9 cellular contexts compared by ENCODE assay signal in genomic region chr6:71510057-71510713, GRCh38.
DNase-seq lines count a peak whose midpoint lies in the region; ATAC-seq and TF ChIP-seq lines count a peak whose summit lies in the region.
"Had no signal": no experiment of that assay in that cellular context is flagged by ENCODE, and none has a peak within 500 bp of the region (broad histone marks: within the 10 kb centered on the region; RNA-seq: fewer than 3 reads in every experiment).

No MANE protein-coding gene starts in this region.

- H3K27ac ChIP-seq in RWPE1: no peak overlapping the region
- H3K27ac ChIP-seq: HL-60 had no signal

- CTCF ChIA-PET in RWPE1 (lab: Yijun Ruan, JAX): interaction anchor here (0.5 to 1.7 kb wide), 11 partner anchors 42 to 1816 kb away, joined by 3 to 11 read pairs (median 3); no protein-coding TSS in a partner anchor

- H3K4me3 Mint-ChIP-seq in activated T-helper 17 cell treated with anti-CD3 and anti-CD28 coated beads, Interleukin-2, amount 50 U/mL, for 72 hours: no peak overlapping the region

- no peaks in the 10 kb centered on the region for H3K4me1 Mint-ChIP-seq in activated T-helper 17 cell treated with anti-CD3 and anti-CD28 coated beads, Interleukin-2, amount 50 U/mL, for 72 hours

- no peak overlapping the region for H3K27ac Mint-ChIP-seq in activated T-helper 17 cell treated with anti-CD3 and anti-CD28 coated beads, Interleukin-2, amount 50 U/mL, for 72 hours

- DNase-seq in AG08396 (ENCODE audit: low spot score): peak; percentile 66
- DNase-seq in RWPE1 (ENCODE audit: low spot score): peak; percentile 53
- DNase-seq in fibroblast of peridontal ligament (ENCODE audit: extremely low read depth): peak; percentile 92
- peak in 43 of 56 donors; percentile 1 to 68 (median 13) for DNase-seq in nucleus accumbens (lab: John Stamatoyannopoulos, UW)
- no peak for DNase-seq in activated CD4-positive, CD25-positive, alpha-beta regulatory T cell (lab: John Stamatoyannopoulos, UW)

- POLR2A ChIA-PET in RWPE1 (lab: Yijun Ruan, JAX; ENCODE audit: low non-redundant PET): no interaction called here

- ATAC-seq in GM18519 (IDR thresholded peaks at IDR 0.05; ENCODE audit: low FRiP score, unreplicated experiment) (peak; percentile 75), HG03045 (IDR thresholded peaks at IDR 0.05; ENCODE audit: unreplicated experiment) (peak; percentile 79)
- ATAC-seq in activated T-helper 17 cell treated with anti-CD3 and anti-CD28 coated beads, Interleukin-2, amount 50 U/mL, for 72 hours (replicated peaks): no peak

- peak; percentile 58 for TF ChIP-seq CTCF in RWPE1 (conservative IDR thresholded peaks at IDR 0.05; ENCODE audit: low read depth)

- H3K36me3 Mint-ChIP-seq in activated T-helper 17 cell treated with anti-CD3 and anti-CD28 coated beads, Interleukin-2, amount 50 U/mL, for 72 hours (ENCODE audit: low read depth): no peaks in the 10 kb centered on the region

- H3K27me3 Mint-ChIP-seq in activated T-helper 17 cell treated with anti-CD3 and anti-CD28 coated beads, Interleukin-2, amount 50 U/mL, for 72 hours: peaks cover 10% of the 10 kb centered on the region

- H3K9me3 Mint-ChIP-seq in activated T-helper 17 cell treated with anti-CD3 and anti-CD28 coated beads, Interleukin-2, amount 50 U/mL, for 72 hours: no peaks in the 10 kb centered on the region

Comparison
In these comparisons a context has a peak if more than half of its experiments do, and no peak if none do; other contexts are left out.
1. DNase-seq: peak in AG08396 (single experiment), RWPE1 (single experiment), fibroblast of peridontal ligament (single experiment) and nucleus accumbens (43 of 56); none in activated CD4-positive, CD25-positive, alpha-beta regulatory T cell (0 of 4).